22 cellular contexts compared by ENCODE assay signal in genomic region chr2:186614373-186614772, GRCh38.
"Had no signal": no experiment of that assay in that cellular context is flagged by ENCODE, and none has a peak within 500 bp of the region (broad histone marks: within the 10 kb centered on the region; RNA-seq: fewer than 3 reads in every experiment).

No MANE protein-coding gene starts in this region.

- H3K4me1 ChIP-seq: right lobe of liver had no signal

- H3K27ac ChIP-seq: epithelial cell of prostate, gastroesophageal sphincter, heart left ventricle, hepatocyte, neutrophil, pancreas, right lobe of liver, stomach, thoracic aorta, upper lobe of left lung had no signal

- H3K4me3 ChIP-seq: dorsolateral prefrontal cortex, gastroesophageal sphincter, heart left ventricle, hepatocyte, lung, mucosa of descending colon, pancreas, right lobe of liver, stomach, thoracic aorta, tibial nerve, upper lobe of left lung had no signal

- H3K9me3 ChIP-seq: gastroesophageal sphincter, heart left ventricle, mucosa of descending colon, neutrophil, pancreas, right lobe of liver, stomach, thoracic aorta, tibial nerve, upper lobe of left lung had no signal

- FAIRE-seq: pancreas, urothelium cell line had no signal

- DNase-seq: dorsolateral prefrontal cortex; effector CD4-positive, alpha-beta T cell; foreskin fibroblast; heart left ventricle; kidney; mucosa of descending colon; naive B cell; pancreas; right lobe of liver; stimulated activated CD4-positive, alpha-beta T cell treated with anti-CD3 and anti-CD28 coated beads, Interleukin-2, amount 100 ng/mL, for 24 hours; stimulated activated CD4-positive, alpha-beta T cell treated with anti-CD3 and anti-CD28 coated beads, Interleukin-4, amount 100 ng/mL, for 24 hours; stimulated activated naive CD4-positive, alpha-beta T cell treated with Interleukin-2 at 50 U/mL for 16 hours; stomach; upper lobe of left lung had no signal

- H3K27me3 ChIP-seq: dorsolateral prefrontal cortex, gastroesophageal sphincter, heart left ventricle, hepatocyte, neutrophil, pancreas, right lobe of liver, stomach, tibial nerve, upper lobe of left lung had no signal

- H3K36me3 ChIP-seq: gastroesophageal sphincter, heart left ventricle, neutrophil, pancreas, right lobe of liver, thoracic aorta, tibial nerve, upper lobe of left lung had no signal
